2 cellular contexts compared by ENCODE assay signal in genomic region chr2:241505781-241506201, GRCh38.
A peak's percentile ranks its signal among the peaks of the same experiment; 100 is the strongest.
TF ChIP-seq lines count a peak whose summit lies in the region.

No MANE protein-coding gene starts in this region.

TF ChIP-seq in HEK293, 187 proteins besides CTCF, POLR2A, EP300 and RAD21:
- no peak for TF ChIP-seq OSR2 (tag by site-specific recombination; IDR thresholded peaks at IDR 0.05)
- TF ChIP-seq ZFP69B (tag by site-specific recombination; IDR thresholded peaks at IDR 0.05) = 0 out of 2 replicates have a peak, but pooled peaks have one; percentile 24
- TF ChIP-seq ZNF692 (tag by site-specific recombination; IDR thresholded peaks at IDR 0.05) = peak; percentile 78

TF ChIP-seq in GM12878, 131 proteins besides CTCF, POLR2A, EP300 and RAD21:
- TF ChIP-seq SKIL (IDR thresholded peaks at IDR 0.05; ENCODE audit: low read depth, poor library complexity, severe bottlenecking) (no peak), SREBF1 (IDR thresholded peaks at IDR 0.05; ENCODE audit: low read length) (no peak), SMAD1 (IDR thresholded peaks at IDR 0.05; ENCODE audit: low read depth, partially characterized antibody) (no peak), PKNOX1 (IDR thresholded peaks at IDR 0.05) (no peak), CEBPZ (IDR thresholded peaks at IDR 0.05; ENCODE audit: low read depth, low read length) (no peak), RUNX3 (IDR thresholded peaks at IDR 0.05; ENCODE audit: low read length) (no peak), MXI1 (IDR thresholded peaks at IDR 0.05; ENCODE audit: low read depth, low read length) (no peak), HSF1 (IDR thresholded peaks at IDR 0.05; ENCODE audit: low read depth, low read length) (no peak), ZNF687 (IDR thresholded peaks at IDR 0.05) (no peak), NBN (IDR thresholded peaks at IDR 0.05) (no peak), ZBTB40 (IDR thresholded peaks at IDR 0.05; ENCODE audit: borderline replicate concordance) (no peak), HDAC6 (IDR thresholded peaks at IDR 0.05; ENCODE audit: unreplicated experiment) (no peak)
TF ChIP-seq in GM12878: peak in this region for 0.
